9 cellular contexts compared by ENCODE assay signal in genomic region chr1:65958561-65959350, GRCh38.
DNase-seq lines count a peak whose midpoint lies in the region; ATAC-seq and TF ChIP-seq lines count a peak whose summit lies in the region.
"Had no signal": no experiment of that assay in that cellular context is flagged by ENCODE, and none has a peak within 500 bp of the region (broad histone marks: within the 10 kb centered on the region; RNA-seq: fewer than 3 reads in every experiment).

No MANE protein-coding gene starts in this region.

- H3K4me3 Mint-ChIP-seq in activated naive CD8-positive, alpha-beta T cell treated with anti-CD3 and anti-CD28 coated beads, Interleukin-2, amount 50 U/mL, for 24 hours = no peak overlapping the region
- H3K4me3 Mint-ChIP-seq: T-helper 1 cell treated with Interleukin-12 subunit alpha and Interleukin-12 subunit beta and Interleukin-4 antibody, amounts not matched to agents 30 μg/mL and 1 μg/mL, for 36 hours had no signal

- intact Hi-C loops in left ventricle myocardium superior (cut with micrococcal nuclease) = loop anchor here (2.0 kb wide), 2 partner anchors 284 to 488 kb away; no protein-coding TSS in a partner anchor

- ATAC-seq in HG02973 (IDR thresholded peaks at IDR 0.05; ENCODE audit: unreplicated experiment) (peak; percentile 77), left ventricle myocardium superior (peak; percentile 31), HG02571 (IDR thresholded peaks at IDR 0.05; ENCODE audit: unreplicated experiment) (no peak)
- peak; percentile 49 for ATAC-seq in activated naive CD8-positive, alpha-beta T cell treated with anti-CD3 and anti-CD28 coated beads, Interleukin-2, amount 50 U/mL, for 24 hours

- no peaks in the 10 kb centered on the region for H3K4me1 Mint-ChIP-seq in activated naive CD8-positive, alpha-beta T cell treated with anti-CD3 and anti-CD28 coated beads, Interleukin-2, amount 50 U/mL, for 24 hours

- TF ChIP-seq CTCF in GM12864 (IDR thresholded peaks at IDR 0.05; ENCODE audit: low read depth, low read length, missing control alignments) = peak; percentile 33

- no peaks in the 10 kb centered on the region for H3K9me3 Mint-ChIP-seq in activated naive CD8-positive, alpha-beta T cell treated with anti-CD3 and anti-CD28 coated beads, Interleukin-2, amount 50 U/mL, for 24 hours
- H3K9me3 Mint-ChIP-seq: T-helper 1 cell treated with Interleukin-12 subunit alpha and Interleukin-12 subunit beta and Interleukin-4 antibody, amounts not matched to agents 30 μg/mL and 1 μg/mL, for 36 hours had no signal

- H3K36me3 Mint-ChIP-seq in activated naive CD8-positive, alpha-beta T cell treated with anti-CD3 and anti-CD28 coated beads, Interleukin-2, amount 50 U/mL, for 24 hours (ENCODE audit: low read depth) = no peaks in the 10 kb centered on the region

- no peak overlapping the region for H3K4me3 ChIP-seq in GM12864 (ENCODE audit: low read depth, low read length)

- H3K27ac Mint-ChIP-seq in activated naive CD8-positive, alpha-beta T cell treated with anti-CD3 and anti-CD28 coated beads, Interleukin-2, amount 50 U/mL, for 24 hours = no peak overlapping the region
- H3K27ac Mint-ChIP-seq: T-helper 1 cell treated with Interleukin-12 subunit alpha and Interleukin-12 subunit beta and Interleukin-4 antibody, amounts not matched to agents 30 μg/mL and 1 μg/mL, for 36 hours had no signal

- DNase-seq in AML-193 (lab: John Stamatoyannopoulos, UW) (peak; percentile 38 to 56), GM12864 (ENCODE audit: low read depth) (peak; percentile 8), NCI-H345 (lab: John Stamatoyannopoulos, UW) (peak; percentile 54), left ventricle myocardium superior (peak; percentile 42), smooth muscle cell of the brain vasculature (ENCODE audit: low read depth, low spot score) (peak; percentile 39)
- peak; percentile 19 for DNase-seq in activated naive CD8-positive, alpha-beta T cell treated with anti-CD3 and anti-CD28 coated beads, Interleukin-2, amount 50 U/mL, for 24 hours

- peaks cover 2% of the 10 kb centered on the region for H3K27me3 Mint-ChIP-seq in activated naive CD8-positive, alpha-beta T cell treated with anti-CD3 and anti-CD28 coated beads, Interleukin-2, amount 50 U/mL, for 24 hours
